9 cellular contexts compared by ENCODE assay signal in genomic region chr10:71269301-71270288, GRCh38. TPM values are rescaled to one million over a fixed set of nuclear protein-coding genes. Genes with fewer than 3 reads are reported as not detected.
DNase-seq lines count a peak whose midpoint lies in the region; ATAC-seq and TF ChIP-seq lines count a peak whose summit lies in the region.
"Had no signal": no experiment of that assay in that cellular context is flagged by ENCODE, and none has a peak within 500 bp of the region (broad histone marks: within the 10 kb centered on the region; RNA-seq: fewer than 3 reads in every experiment).

No MANE protein-coding gene starts in this region.

- peaks cover 77% of the 10 kb centered on the region for H3K4me1 Mint-ChIP-seq in endothelial cell (ENCODE audit: unreplicated experiment)
- H3K4me1 Mint-ChIP-seq in activated T-helper 1 cell treated with anti-CD3 and anti-CD28 coated beads, Interleukin-12 subunit alpha, Interleukin-12 subunit beta, Interleukin-2, Interleukin-4 antibody, amounts not matched to agents 30 ng/mL and 10 ng/mL and 1 ng/mL, durations not matched to agents 14 hours and 24 hours and 36 hours (ENCODE audit: low read depth), result no peaks in the 10 kb centered on the region
- H3K4me1 Mint-ChIP-seq: immature natural killer cell had no signal

- DNase-seq in AG09309 (ENCODE audit: low read depth) (no peak), endothelial cell (ENCODE audit: low spot score) (no peak), islet precursor cell (peak; percentile 87), glomerular visceral epithelial cell (ENCODE audit: extremely low spot score) (no peak), GM19240 (ENCODE audit: insufficient read length, low spot score) (no peak)
- DNase-seq in activated T-helper 1 cell treated with anti-CD3 and anti-CD28 coated beads, Interleukin-12 subunit alpha, Interleukin-12 subunit beta, Interleukin-2, Interleukin-4 antibody, amounts not matched to agents 30 ng/mL and 10 ng/mL and 1 ng/mL, durations not matched to agents 14 hours and 24 hours and 36 hours (ENCODE audit: low spot score), result no peak
- DNase-seq: immature natural killer cell had no signal

- H3K27me3 Mint-ChIP-seq in endothelial cell (ENCODE audit: unreplicated experiment), result peaks cover 28% of the 10 kb centered on the region
- peaks cover 5% of the 10 kb centered on the region for H3K27me3 Mint-ChIP-seq in activated T-helper 1 cell treated with anti-CD3 and anti-CD28 coated beads, Interleukin-12 subunit alpha, Interleukin-12 subunit beta, Interleukin-2, Interleukin-4 antibody, amounts not matched to agents 30 ng/mL and 10 ng/mL and 1 ng/mL, durations not matched to agents 14 hours and 24 hours and 36 hours (ENCODE audit: insufficient read depth)

- H3K27me3 ChIP-seq in HUES64 (ENCODE audit: insufficient read depth, low read length), result no peaks in the 10 kb centered on the region

- peak overlapping the region; percentile 13 for H3K9ac ChIP-seq in HUES64 (ENCODE audit: low read depth, low read length)

- peak; percentile 4 for TF ChIP-seq CTCF in AG09309 (IDR thresholded peaks at IDR 0.05; ENCODE audit: control insufficient read depth, insufficient read depth, low read depth, low read length, missing control alignments)
- no peak for TF ChIP-seq CTCF in endothelial cell (IDR thresholded peaks at IDR 0.05; ENCODE audit: unreplicated experiment)

- no peaks in the 10 kb centered on the region for H3K9me3 ChIP-seq in HUES64 (ENCODE audit: insufficient read depth, low read depth, low read length)

- H3K4me1 ChIP-seq in HUES64 (ENCODE audit: insufficient read depth, low read length), result peaks cover 19% of the 10 kb centered on the region

- H3K27ac Mint-ChIP-seq in endothelial cell (ENCODE audit: unreplicated experiment), result peak overlapping the region; percentile 68
- H3K27ac Mint-ChIP-seq in activated T-helper 1 cell treated with anti-CD3 and anti-CD28 coated beads, Interleukin-12 subunit alpha, Interleukin-12 subunit beta, Interleukin-2, Interleukin-4 antibody, amounts not matched to agents 30 ng/mL and 10 ng/mL and 1 ng/mL, durations not matched to agents 14 hours and 24 hours and 36 hours, result no peak overlapping the region
- H3K27ac Mint-ChIP-seq: immature natural killer cell had no signal

- WGBS in HUES64, result 16% methylated on average over 11 of the region's 11 CpGs

- intact Hi-C loops in activated T-helper 1 cell treated with anti-CD3 and anti-CD28 coated beads, Interleukin-12 subunit alpha, Interleukin-12 subunit beta, Interleukin-2, Interleukin-4 antibody, amounts not matched to agents 30 ng/mL and 10 ng/mL and 1 ng/mL, durations not matched to agents 14 hours and 24 hours and 36 hours (cut with micrococcal nuclease), result no loop called here

- H3K4me3 ChIP-seq in AG09309 (ENCODE audit: control insufficient read depth, low read depth, low read length) (no peak overlapping the region), HUES64 (ENCODE audit: low read length) (peak overlapping the region; percentile 35; the same call in 1 of the 2 replicates)

- H3K36me3 ChIP-seq in HUES64 (ENCODE audit: insufficient read depth, low read length), result no peaks in the 10 kb centered on the region

- no peaks in the 10 kb centered on the region for H3K9me3 Mint-ChIP-seq in endothelial cell (ENCODE audit: unreplicated experiment)
- H3K9me3 Mint-ChIP-seq in activated T-helper 1 cell treated with anti-CD3 and anti-CD28 coated beads, Interleukin-12 subunit alpha, Interleukin-12 subunit beta, Interleukin-2, Interleukin-4 antibody, amounts not matched to agents 30 ng/mL and 10 ng/mL and 1 ng/mL, durations not matched to agents 14 hours and 24 hours and 36 hours, result no peaks in the 10 kb centered on the region
- H3K9me3 Mint-ChIP-seq: immature natural killer cell had no signal

- H3K36me3 Mint-ChIP-seq in endothelial cell (ENCODE audit: low read depth, unreplicated experiment), result peaks cover 22% of the 10 kb centered on the region
- no peaks in the 10 kb centered on the region for H3K36me3 Mint-ChIP-seq in activated T-helper 1 cell treated with anti-CD3 and anti-CD28 coated beads, Interleukin-12 subunit alpha, Interleukin-12 subunit beta, Interleukin-2, Interleukin-4 antibody, amounts not matched to agents 30 ng/mL and 10 ng/mL and 1 ng/mL, durations not matched to agents 14 hours and 24 hours and 36 hours (ENCODE audit: low read depth)
- H3K36me3 Mint-ChIP-seq: immature natural killer cell had no signal

- ATAC-seq in HG02759 (IDR thresholded peaks at IDR 0.05; ENCODE audit: unreplicated experiment), result no peak

- peak overlapping the region; percentile 53 for H3K4me3 Mint-ChIP-seq in endothelial cell (ENCODE audit: unreplicated experiment)
- no peak overlapping the region for H3K4me3 Mint-ChIP-seq in activated T-helper 1 cell treated with anti-CD3 and anti-CD28 coated beads, Interleukin-12 subunit alpha, Interleukin-12 subunit beta, Interleukin-2, Interleukin-4 antibody, amounts not matched to agents 30 ng/mL and 10 ng/mL and 1 ng/mL, durations not matched to agents 14 hours and 24 hours and 36 hours
- H3K4me3 Mint-ChIP-seq: immature natural killer cell had no signal

- peak overlapping the region; percentile 94 for H3K27ac ChIP-seq in HUES64 (ENCODE audit: low read depth, low read length)

RNA-seq across cellular contexts. Expression of gene SLC29A3, which starts 49.5 kb away (rescaled TPM):
- 10.5 TPM for polyA plus RNA-seq in HUES64 (2013, experiment 1 of 2)
- polyA plus RNA-seq in HUES64 (2013, experiment 2 of 2), result 10.5 TPM
- 11.7 TPM for total RNA-seq in endothelial cell (ENCODE audit: unreplicated experiment)
- 6.6 and 6.8 TPM in 2 replicates for total RNA-seq in activated T-helper 1 cell treated with anti-CD3 and anti-CD28 coated beads, Interleukin-12 subunit alpha, Interleukin-12 subunit beta, Interleukin-2, Interleukin-4 antibody, amounts not matched to agents 30 ng/mL and 10 ng/mL and 1 ng/mL, durations not matched to agents 14 hours and 24 hours and 36 hours

RNA-seq across cellular contexts. Expression of gene UNC5B, which starts 57.2 kb away (rescaled TPM):
- 14.5 TPM for polyA plus RNA-seq in HUES64 (2013, experiment 1 of 2)
- 13.3 TPM for polyA plus RNA-seq in HUES64 (2013, experiment 2 of 2)
- 231 TPM for total RNA-seq in endothelial cell (ENCODE audit: unreplicated experiment)
- 0.07 and 0.10 TPM in 2 replicates for total RNA-seq in activated T-helper 1 cell treated with anti-CD3 and anti-CD28 coated beads, Interleukin-12 subunit alpha, Interleukin-12 subunit beta, Interleukin-2, Interleukin-4 antibody, amounts not matched to agents 30 ng/mL and 10 ng/mL and 1 ng/mL, durations not matched to agents 14 hours and 24 hours and 36 hours

Comparison
In these comparisons a context has a peak if more than half of its experiments do, and no peak if none do; other contexts are left out.
1. RNA of gene UNC5B, which starts 57.2 kb away (total RNA-seq): 231 TPM in endothelial cell (single experiment); 0.07 to 0.10 TPM in activated T-helper 1 cell treated with anti-CD3 and anti-CD28 coated beads, Interleukin-12 subunit alpha, Interleukin-12 subunit beta, Interleukin-2, Interleukin-4 antibody, amounts not matched to agents 30 ng/mL and 10 ng/mL and 1 ng/mL, durations not matched to agents 14 hours and 24 hours and 36 hours; every median in the first group is over 100 times any median in the second.